8 cellular contexts compared by ENCODE assay signal in genomic region chr19:55358493-55358892, GRCh38. TPM values are rescaled to one million over a fixed set of nuclear protein-coding genes. Genes with fewer than 3 reads are reported as not detected.
"Had no signal": no experiment of that assay in that cellular context is flagged by ENCODE, and none has a peak within 500 bp of the region (broad histone marks: within the 10 kb centered on the region; RNA-seq: fewer than 3 reads in every experiment).

No MANE protein-coding gene starts in this region.

- H3K36me3 ChIP-seq: HAP-1 had no signal

- H3K9ac ChIP-seq: GM23248 had no signal

- H2AFZ ChIP-seq: GM23248 had no signal

- H3K27ac ChIP-seq: GM23248, HL-60 had no signal

- H3K4me3 ChIP-seq: GM23248, HAP-1 had no signal

- H3K9me3 ChIP-seq: HAP-1 had no signal

- DNase-seq: GM23248, GOT3, HFFc6, KBM-7 had no signal

RNA-seq across cellular contexts. Expression of gene COX6B2, which starts 4.0 kb away (rescaled TPM):
- polyA plus RNA-seq: GM23248, IgD-negative memory B cell had no signal

RNA-seq across cellular contexts. Expression of gene GARIN5B, which starts 4.6 kb away (rescaled TPM):
- polyA plus RNA-seq: GM23248, HepG2, IgD-negative memory B cell had no signal

RNA-seq across cellular contexts. Expression of gene IL11, which starts 11.8 kb away (rescaled TPM):
- polyA plus RNA-seq: IgD-negative memory B cell had no signal

RNA-seq across cellular contexts. Expression of gene TMEM190, which starts 18.1 kb away (rescaled TPM):
- polyA plus RNA-seq: GM23248, IgD-negative memory B cell had no signal
